23 cellular contexts compared by ENCODE assay signal in genomic region chr12:91835693-91836092, GRCh38.
DNase-seq lines count a peak whose midpoint lies in the region; ATAC-seq and TF ChIP-seq lines count a peak whose summit lies in the region.
"Had no signal": no experiment of that assay in that cellular context is flagged by ENCODE, and none has a peak within 500 bp of the region (broad histone marks: within the 10 kb centered on the region; RNA-seq: fewer than 3 reads in every experiment).

No MANE protein-coding gene starts in this region.

- TF ChIP-seq CTCF in right lobe of liver (IDR thresholded peaks at IDR 0.05), result no peak

- no peak overlapping the region for H3K4me3 ChIP-seq in right lobe of liver
- H3K4me3 ChIP-seq: BLaER1, GM12878 had no signal

- H3K27me3 ChIP-seq in right lobe of liver, result no peaks in the 10 kb centered on the region
- H3K27me3 ChIP-seq: BE2C, BLaER1 had no signal

- H3K4me1 ChIP-seq in right lobe of liver, result peaks cover 0 to 3% (median 0%) of the 10 kb centered on the region in 4 donors
- H3K4me1 ChIP-seq: BE2C, BLaER1 had no signal

- H3K4me3 Mint-ChIP-seq in T-cell (no peak overlapping the region), T-helper 17 cell (no peak overlapping the region)
- H3K4me3 Mint-ChIP-seq in activated naive CD4-positive, alpha-beta T cell treated with anti-CD3 and anti-CD28 coated beads for 36 hours, result no peak overlapping the region
- H3K4me3 Mint-ChIP-seq: CD14-positive monocyte; CD4-positive, alpha-beta memory T cell; CD8-positive, alpha-beta memory T cell had no signal

- H3K27me3 Mint-ChIP-seq in T-cell (no peaks in the 10 kb centered on the region), T-helper 17 cell (no peaks in the 10 kb centered on the region)
- H3K27me3 Mint-ChIP-seq in activated naive CD4-positive, alpha-beta T cell treated with anti-CD3 and anti-CD28 coated beads for 36 hours (ENCODE audit: low read depth), result no peaks in the 10 kb centered on the region
- H3K27me3 Mint-ChIP-seq: CD4-positive, alpha-beta memory T cell; CD4-positive, CD25-positive, alpha-beta regulatory T cell; CD8-positive, alpha-beta memory T cell had no signal

- intact Hi-C loops in right lobe of liver (cut with DNase I), result no loop called here
- intact Hi-C loops in activated naive CD4-positive, alpha-beta T cell treated with anti-CD3 and anti-CD28 coated beads for 36 hours (cut with micrococcal nuclease), result no loop called here

- TF ChIP-seq POLR2A in right lobe of liver (IDR thresholded peaks at IDR 0.05), result no peak

- ATAC-seq in T-cell (replicated peaks in 1 of 4) (no peak), T-helper 17 cell (no peak), right lobe of liver (peak in 3 of 4 donors; percentile 52 to 69 (median 62)), GM19455 (IDR thresholded peaks at IDR 0.05; ENCODE audit: unreplicated experiment) (no peak)

- POLR2A ChIA-PET in T-cell (lab: Charles Lee), result no interaction called here

- CTCF ChIA-PET in T-cell (lab: Charles Lee), result interaction anchor here in 1 of 2 donors (1.1 kb wide), 1 partner anchor 24 kb away, joined by 4 read pairs; no protein-coding TSS in a partner anchor
- CTCF ChIA-PET in activated naive CD4-positive, alpha-beta T cell treated with anti-CD3 and anti-CD28 coated beads for 36 hours (lab: Charles Lee), result interaction anchor here (0.8 kb wide), 1 partner anchor 24 kb away, joined by 3 read pairs; no protein-coding TSS in a partner anchor

- H3K9me3 ChIP-seq in T-helper 17 cell (ENCODE audit: control insufficient read depth, low read length, poor library complexity, severe bottlenecking), result no peaks in the 10 kb centered on the region
- no peaks in the 10 kb centered on the region for H3K9me3 ChIP-seq in right lobe of liver
- H3K9me3 ChIP-seq: BE2C, BLaER1 had no signal

- peak overlapping the region; percentile 17 to 36 for H3K27ac Mint-ChIP-seq in T-cell
- peak overlapping the region; percentile 0 for H3K27ac Mint-ChIP-seq in T-helper 17 cell
- H3K27ac Mint-ChIP-seq in activated naive CD4-positive, alpha-beta T cell treated with anti-CD3 and anti-CD28 coated beads for 36 hours, result no peak overlapping the region
- H3K27ac Mint-ChIP-seq: CD14-positive monocyte had no signal

- H3K4me1 Mint-ChIP-seq in T-cell (peaks cover 5 to 19% (median 17%) of the 10 kb centered on the region in 3 donors), T-helper 17 cell (no peaks in the 10 kb centered on the region)
- H3K4me1 Mint-ChIP-seq in activated naive CD4-positive, alpha-beta T cell treated with anti-CD3 and anti-CD28 coated beads for 36 hours (ENCODE audit: low read depth), result peaks cover 17% of the 10 kb centered on the region

- DNase-seq in T-cell (no peak), T-helper 17 cell (no peak), right lobe of liver (no peak)
- DNase-seq in activated naive CD4-positive, alpha-beta T cell treated with anti-CD3 and anti-CD28 coated beads for 36 hours, result no peak
- DNase-seq: 8988T; ACHN; BE2C; C1 segment of cervical spinal cord; CD4-positive, alpha-beta memory T cell; CD8-positive, alpha-beta memory T cell; COR-L47; DMS 273 treated with DMSO at 0.1 percent for 48 hours; DMS153; DMS53; DMS79; DND-41; EL; GDM1 had no signal

- no peak overlapping the region for H3K27ac ChIP-seq in right lobe of liver
- H3K27ac ChIP-seq: BLaER1 had no signal

- H3K9me3 Mint-ChIP-seq in T-cell, result peaks cover 0 to 3% (median 0%) of the 10 kb centered on the region in 3 donors
- H3K9me3 Mint-ChIP-seq in activated naive CD4-positive, alpha-beta T cell treated with anti-CD3 and anti-CD28 coated beads for 36 hours, result no peaks in the 10 kb centered on the region

- no peaks in the 10 kb centered on the region for H3K36me3 ChIP-seq in right lobe of liver
- H3K36me3 ChIP-seq: BE2C, BLaER1 had no signal

- H3K36me3 Mint-ChIP-seq in T-cell, result no peaks in the 10 kb centered on the region
- H3K36me3 Mint-ChIP-seq in T-helper 17 cell (ENCODE audit: low read depth), result no peaks in the 10 kb centered on the region
- H3K36me3 Mint-ChIP-seq in activated naive CD4-positive, alpha-beta T cell treated with anti-CD3 and anti-CD28 coated beads for 36 hours (ENCODE audit: low read depth), result no peaks in the 10 kb centered on the region
- H3K36me3 Mint-ChIP-seq: CD14-positive monocyte; CD4-positive, alpha-beta memory T cell; CD8-positive, alpha-beta memory T cell had no signal

Comparison
In these comparisons a context has a peak if more than half of its experiments do, and no peak if none do; other contexts are left out.
1. ATAC-seq: peak in right lobe of liver (3 of 4); none in T-cell (0 of 4), T-helper 17 cell (single experiment) and GM19455 (single experiment).